1 cellular context compared by ENCODE assay signal in the genomic region with DNA sequence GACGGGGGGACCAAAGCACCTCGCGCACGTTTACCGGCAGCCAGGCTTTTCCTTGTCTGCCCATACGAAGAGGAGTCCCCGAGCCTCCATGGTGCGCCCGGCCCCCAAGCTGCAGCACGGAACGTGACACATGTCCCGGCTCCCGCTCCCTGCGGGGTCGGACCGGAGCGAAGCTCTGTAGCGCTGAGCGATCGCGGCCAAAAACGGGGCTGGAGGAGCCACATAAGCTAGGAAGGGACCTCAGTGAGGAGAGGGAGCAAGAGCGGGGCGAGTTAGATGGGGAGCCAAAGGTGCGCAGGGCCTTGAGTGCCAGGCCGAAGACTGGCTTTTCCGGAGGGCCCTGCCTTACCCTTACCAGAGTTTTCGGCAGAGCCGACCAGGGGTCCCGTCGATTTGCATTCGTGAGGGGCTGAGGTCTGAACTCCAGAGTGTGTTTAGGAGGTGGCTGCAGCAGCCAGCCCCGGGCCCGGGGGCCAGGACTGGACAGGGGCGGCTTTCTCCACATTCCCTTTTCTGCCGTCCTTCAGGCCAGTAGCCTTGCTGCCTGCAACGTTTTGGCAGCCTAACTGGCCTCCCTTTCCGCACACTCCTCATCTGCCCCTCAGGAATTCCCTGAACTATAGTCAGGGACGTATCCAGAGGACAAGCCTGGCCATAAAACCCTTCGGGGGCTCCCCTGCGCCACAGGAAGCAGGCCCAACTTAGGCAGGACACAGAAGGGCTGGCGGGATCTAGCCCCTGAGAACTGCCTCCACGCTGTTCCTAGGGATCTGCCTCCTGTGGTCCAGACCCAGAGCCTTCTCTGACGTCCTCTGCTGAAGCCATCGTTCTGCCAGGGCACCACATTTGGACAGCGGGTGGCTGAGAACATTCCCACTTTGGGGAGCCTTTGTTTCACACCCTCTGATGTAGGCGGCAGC.
TF ChIP-seq lines count a peak whose summit lies in the region.

No MANE protein-coding gene starts in this region.

TF ChIP-seq in SK-N-SH treated with all-trans-retinoic acid at 6 μM for 48 hours, 23 proteins besides CTCF, POLR2A, EP300 and RAD21 (continued from another document):
- TF ChIP-seq, protein P1, sequence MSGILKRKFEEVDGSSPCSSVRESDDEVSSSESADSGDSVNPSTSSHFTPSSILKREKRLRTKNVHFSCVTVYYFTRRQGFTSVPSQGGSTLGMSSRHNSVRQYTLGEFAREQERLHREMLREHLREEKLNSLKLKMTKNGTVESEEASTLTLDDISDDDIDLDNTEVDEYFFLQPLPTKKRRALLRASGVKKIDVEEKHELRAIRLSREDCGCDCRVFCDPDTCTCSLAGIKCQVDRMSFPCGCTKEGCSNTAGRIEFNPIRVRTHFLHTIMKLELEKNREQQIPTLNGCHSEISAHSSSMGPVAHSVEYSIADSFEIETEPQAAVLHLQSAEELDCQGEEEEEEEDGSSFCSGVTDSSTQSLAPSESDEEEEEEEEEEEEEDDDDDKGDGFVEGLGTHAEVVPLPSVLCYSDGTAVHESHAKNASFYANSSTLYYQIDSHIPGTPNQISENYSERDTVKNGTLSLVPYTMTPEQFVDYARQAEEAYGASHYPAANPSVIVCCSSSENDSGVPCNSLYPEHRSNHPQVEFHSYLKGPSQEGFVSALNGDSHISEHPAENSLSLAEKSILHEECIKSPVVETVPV (CRISPR knock-in tag; IDR thresholded peaks at IDR 0.05): no peak
- TF ChIP-seq ZNF70 (CRISPR knock-in tag; IDR thresholded peaks at IDR 0.05): no peak
- no peak for TF ChIP-seq CSDC2 (CRISPR knock-in tag; IDR thresholded peaks at IDR 0.05)
- TF ChIP-seq ESRRG (CRISPR knock-in tag; IDR thresholded peaks at IDR 0.05): no peak
- TF ChIP-seq OSR1 (CRISPR knock-in tag; IDR thresholded peaks at IDR 0.05): no peak
